In genomic region chr10:75962395-75963061, GRCh38 we compare ENCODE assay signal across 28 cellular contexts.
"Had no signal": no experiment of that assay in that cellular context is flagged by ENCODE, and none has a peak within 500 bp of the region (broad histone marks: within the 10 kb centered on the region; RNA-seq: fewer than 3 reads in every experiment).

No MANE protein-coding gene starts in this region.

- H3K27me3 ChIP-seq: colonic mucosa, esophagus muscularis mucosa, esophagus squamous epithelium, gastrocnemius medialis, gastroesophageal sphincter, heart left ventricle, heart right ventricle had no signal

- H3K27ac ChIP-seq: colonic mucosa, coronary artery, dorsolateral prefrontal cortex, epithelial cell of prostate, esophagus muscularis mucosa, esophagus squamous epithelium, foreskin keratinocyte, gastrocnemius medialis, gastroesophageal sphincter, heart left ventricle, heart right ventricle had no signal

- H3K4me1 ChIP-seq: colonic mucosa, esophagus squamous epithelium, gastrocnemius medialis, heart right ventricle had no signal

- ATAC-seq: effector memory CD8-positive, alpha-beta T cell; esophagus mucosa; foreskin keratinocyte; gastrocnemius medialis; gastroesophageal sphincter; heart left ventricle; heart right ventricle had no signal

- H3K9me3 ChIP-seq: colonic mucosa, esophagus muscularis mucosa, esophagus squamous epithelium, gastrocnemius medialis, gastroesophageal sphincter, heart left ventricle, heart right ventricle had no signal

- DNase-seq: colonic mucosa; cortex of kidney; dermis blood vessel endothelial cell; dorsolateral prefrontal cortex; effector CD4-positive, alpha-beta T cell; effector CD8-positive, alpha-beta T cell; effector memory CD4-positive, alpha-beta T cell; effector memory CD8-positive, alpha-beta T cell; endodermal cell; erythroblast; esophagus squamous epithelium; foreskin fibroblast; foreskin keratinocyte; foreskin melanocyte; gastrocnemius medialis; glutamatergic neuron; head of caudate nucleus; heart left ventricle; heart right ventricle had no signal

- H3K36me3 ChIP-seq: colonic mucosa, esophagus muscularis mucosa, esophagus squamous epithelium, gastrocnemius medialis, gastroesophageal sphincter, heart left ventricle, heart right ventricle had no signal

- FAIRE-seq: colon, endometrium, endothelial cell of umbilical vein, frontal cortex had no signal

- H3K4me3 ChIP-seq: colonic mucosa, coronary artery, dorsolateral prefrontal cortex, esophagus muscularis mucosa, esophagus squamous epithelium, gastrocnemius medialis, gastroesophageal sphincter, heart left ventricle, heart right ventricle had no signal
